In the genomic region with DNA sequence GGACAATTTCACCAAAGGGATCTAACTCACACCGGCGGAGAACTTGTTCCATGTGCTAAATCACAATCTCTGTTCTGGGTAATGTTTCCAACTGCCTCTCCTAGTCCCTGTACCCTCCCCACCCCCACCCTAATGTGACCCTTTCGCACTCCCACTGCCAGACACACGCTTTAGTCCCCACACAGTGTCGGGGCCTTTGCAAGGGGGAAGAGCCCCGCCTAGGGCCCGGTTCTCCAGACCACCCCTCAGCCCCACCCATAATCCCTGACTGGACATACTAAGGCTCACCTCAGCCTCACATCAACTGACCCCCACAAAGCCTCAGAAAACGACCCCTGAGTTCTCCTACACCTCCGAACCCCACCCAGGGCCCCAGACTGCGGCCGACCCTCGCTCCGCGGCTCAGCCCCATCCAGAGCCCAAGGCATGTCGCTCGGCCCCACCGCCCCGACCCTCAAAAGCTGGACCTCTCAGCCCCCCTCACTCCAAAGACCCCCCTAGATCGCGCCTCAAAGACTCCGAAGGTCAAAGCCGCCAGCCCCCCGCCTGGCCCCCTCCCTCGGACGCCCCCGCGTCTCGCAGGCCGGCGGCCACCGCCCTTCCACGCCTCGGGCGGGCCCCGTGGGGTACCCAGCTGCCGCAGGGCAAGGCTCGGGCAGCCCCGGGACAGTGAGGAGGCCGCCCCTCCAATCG, we compare ENCODE assay signal across 1 cellular context.
A peak's percentile ranks its signal among the peaks of the same experiment; 100 is the strongest.
TF ChIP-seq lines count a peak whose summit lies in the region.

No MANE protein-coding gene starts in this region.

TF ChIP-seq in HCT116, 20 proteins besides CTCF, POLR2A, EP300 and RAD21 (continued from another document):
- TF ChIP-seq, protein P1, sequence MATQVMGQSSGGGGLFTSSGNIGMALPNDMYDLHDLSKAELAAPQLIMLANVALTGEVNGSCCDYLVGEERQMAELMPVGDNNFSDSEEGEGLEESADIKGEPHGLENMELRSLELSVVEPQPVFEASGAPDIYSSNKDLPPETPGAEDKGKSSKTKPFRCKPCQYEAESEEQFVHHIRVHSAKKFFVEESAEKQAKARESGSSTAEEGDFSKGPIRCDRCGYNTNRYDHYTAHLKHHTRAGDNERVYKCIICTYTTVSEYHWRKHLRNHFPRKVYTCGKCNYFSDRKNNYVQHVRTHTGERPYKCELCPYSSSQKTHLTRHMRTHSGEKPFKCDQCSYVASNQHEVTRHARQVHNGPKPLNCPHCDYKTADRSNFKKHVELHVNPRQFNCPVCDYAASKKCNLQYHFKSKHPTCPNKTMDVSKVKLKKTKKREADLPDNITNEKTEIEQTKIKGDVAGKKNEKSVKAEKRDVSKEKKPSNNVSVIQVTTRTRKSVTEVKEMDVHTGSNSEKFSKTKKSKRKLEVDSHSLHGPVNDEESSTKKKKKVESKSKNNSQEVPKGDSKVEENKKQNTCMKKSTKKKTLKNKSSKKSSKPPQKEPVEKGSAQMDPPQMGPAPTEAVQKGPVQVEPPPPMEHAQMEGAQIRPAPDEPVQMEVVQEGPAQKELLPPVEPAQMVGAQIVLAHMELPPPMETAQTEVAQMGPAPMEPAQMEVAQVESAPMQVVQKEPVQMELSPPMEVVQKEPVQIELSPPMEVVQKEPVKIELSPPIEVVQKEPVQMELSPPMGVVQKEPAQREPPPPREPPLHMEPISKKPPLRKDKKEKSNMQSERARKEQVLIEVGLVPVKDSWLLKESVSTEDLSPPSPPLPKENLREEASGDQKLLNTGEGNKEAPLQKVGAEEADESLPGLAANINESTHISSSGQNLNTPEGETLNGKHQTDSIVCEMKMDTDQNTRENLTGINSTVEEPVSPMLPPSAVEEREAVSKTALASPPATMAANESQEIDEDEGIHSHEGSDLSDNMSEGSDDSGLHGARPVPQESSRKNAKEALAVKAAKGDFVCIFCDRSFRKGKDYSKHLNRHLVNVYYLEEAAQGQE (IDR thresholded peaks at IDR 0.05; ENCODE audit: low read depth): no peak
- TF ChIP-seq EZH2 (IDR thresholded peaks at IDR 0.05) (no peak), ZFX (IDR thresholded peaks at IDR 0.05) (peak; percentile 20; the same call in 1 of the 2 replicates), JUND (IDR thresholded peaks at IDR 0.05) (no peak), ELF1 (IDR thresholded peaks at IDR 0.05; ENCODE audit: borderline replicate concordance, low read depth) (no peak)
TF ChIP-seq in HCT116: peak in this region for 2.
